ENCODE assay signal across 1 cellular context in genomic region chr5:177495243-177496060, GRCh38.
TF ChIP-seq lines count a peak whose summit lies in the region.

No MANE protein-coding gene starts in this region.

TF ChIP-seq in GM12878, 131 proteins besides CTCF, POLR2A, EP300 and RAD21:
- TF ChIP-seq RBBP5 (conservative IDR thresholded peaks at IDR 0.05) = no peak
- TF ChIP-seq ZBTB33 (IDR thresholded peaks at IDR 0.05) = no peak
- no peak for TF ChIP-seq MEF2A (IDR thresholded peaks at IDR 0.05; ENCODE audit: insufficient read depth, low read depth, low read length)
- no peak for TF ChIP-seq RB1 (IDR thresholded peaks at IDR 0.05; ENCODE audit: borderline replicate concordance)
- peak; percentile 66 to 94 for TF ChIP-seq SRF (IDR thresholded peaks at IDR 0.05; ENCODE audit: low read depth in 2 of 2, low read length in 2 of 2)
- no peak for TF ChIP-seq E4F1 (IDR thresholded peaks at IDR 0.05; ENCODE audit: borderline replicate concordance, partially characterized antibody)
- peak; percentile 57 for TF ChIP-seq NR2F1 (conservative IDR thresholded peaks at IDR 0.05)
- no peak for TF ChIP-seq KLF5 (IDR thresholded peaks at IDR 0.05; ENCODE audit: partially characterized antibody)
- TF ChIP-seq NFYA (IDR thresholded peaks at IDR 0.05; ENCODE audit: borderline replicate concordance, low read depth, low read length) = no peak
- no peak for TF ChIP-seq PAX8 (IDR thresholded peaks at IDR 0.05)
- no peak for TF ChIP-seq BMI1 (IDR thresholded peaks at IDR 0.05; ENCODE audit: borderline replicate concordance)
- TF ChIP-seq RUNX3 (IDR thresholded peaks at IDR 0.05; ENCODE audit: low read length) = 0 out of 2 replicates have a peak, but pooled peaks have one; percentile 29
- no peak for TF ChIP-seq TCF7 (IDR thresholded peaks at IDR 0.05; ENCODE audit: borderline replicate concordance)
- no peak for TF ChIP-seq NBN (IDR thresholded peaks at IDR 0.05)
- TF ChIP-seq NR2C1 (IDR thresholded peaks at IDR 0.05) = peak; percentile 33; the same call in 1 of the 2 replicates
